Comparison of ENCODE assay signal across 26 cellular contexts in the genomic region with DNA sequence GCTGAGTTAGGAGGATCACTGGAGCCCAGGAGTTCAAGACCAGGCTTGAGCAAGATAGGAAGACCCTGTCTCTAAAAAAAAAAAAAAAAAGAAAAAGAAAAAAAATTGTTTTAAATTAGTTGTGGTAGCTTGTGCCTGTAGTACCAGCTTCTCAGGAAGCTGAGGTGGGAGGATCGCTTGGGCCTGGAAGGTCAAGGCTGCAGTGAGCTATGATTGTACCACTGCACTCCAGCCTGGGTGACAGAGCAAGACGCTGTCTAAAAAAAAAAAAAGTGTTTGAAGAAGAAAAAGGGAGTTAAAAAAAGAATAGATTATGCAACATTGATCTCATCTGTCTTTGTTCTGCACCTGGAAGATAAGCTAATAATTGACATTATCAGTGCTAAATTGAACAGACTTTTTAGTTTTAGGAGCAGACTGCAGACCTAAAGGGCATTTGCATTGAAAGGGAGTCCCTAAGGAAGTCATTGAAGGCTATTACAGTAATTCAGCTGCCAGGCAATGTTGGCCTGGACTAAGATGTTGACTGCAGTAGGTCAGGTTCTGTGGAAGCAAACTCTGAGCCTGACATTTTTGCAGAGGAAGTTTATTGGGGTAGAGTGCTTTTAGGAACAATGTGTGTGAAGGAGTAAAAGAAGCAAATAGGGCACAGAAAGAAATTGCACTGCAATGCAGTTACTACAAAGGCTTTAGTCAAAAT.
"Had no signal": no experiment of that assay in that cellular context is flagged by ENCODE, and none has a peak within 500 bp of the region (broad histone marks: within the 10 kb centered on the region; RNA-seq: fewer than 3 reads in every experiment).

No MANE protein-coding gene starts in this region.

- H3K4me3 ChIP-seq: Peyer's patch, SJCRH30 had no signal

- H3K27ac ChIP-seq: Peyer's patch, RWPE1, SJCRH30 had no signal

- H3K9me3 ChIP-seq: Peyer's patch, SJCRH30 had no signal

- H3K36me3 ChIP-seq: Peyer's patch, SJCRH30 had no signal

- H3K4me1 ChIP-seq: SJCRH30 had no signal

- DNase-seq: activated CD4-positive, alpha-beta T cell treated with anti-CD3 and anti-CD28 coated beads for 48 hours; activated CD4-positive, alpha-beta T cell treated with anti-CD3 and anti-CD28 coated beads, Interleukin-2, amount 50 U/mL, for 4 hours; activated CD4-positive, CD25-positive, alpha-beta regulatory T cell treated with anti-CD3 and anti-CD28 coated beads, Interleukin-2, amount 50 U/mL, for 72 hours; activated CD8-positive, alpha-beta memory T cell treated with anti-CD3 and anti-CD28 coated beads, Interleukin-2, amount 10 ng/mL, durations not matched to agents 7 days and 5 days; activated effector memory CD4-positive, alpha-beta T cell treated with anti-CD3 and anti-CD28 coated beads, Interleukin-2, amount 50 U/mL, for 16 hours; activated naive CD4-positive, alpha-beta T cell treated with Interleukin-2 at 50 U/mL for 16 hours; activated naive CD8-positive, alpha-beta T cell treated with anti-CD3 and anti-CD28 coated beads, Interleukin-2, amount 50 U/mL, for 24 hours; activated T-cell treated with anti-CD3 and anti-CD28 coated beads, Interleukin-2, amount 50 U/mL, for 24 hours; amygdala; MM.1S; NCI-H1092; NCI-H1417; NCI-H1694 treated with DMSO at 0.1 percent for 48 hours; NCI-H2029 treated with DMSO at 0.1 percent for 48 hours; NCI-H2171; NCI-H2227 treated with DMSO at 0.1 percent for 48 hours; NCI-H446 treated with DMSO at 0.1 percent for 48 hours; NCI-H524 treated with DMSO at 0.1 percent for 48 hours; NCI-H774; NK-92 treated with Interleukin-12 subunit alpha and Interleukin-12 subunit beta, amount 100 ng/mL, for 24 hours; Peyer's patch; Right ventricle myocardium superior; SJCRH30; T-helper 9 cell had no signal

- ATAC-seq: activated CD8-positive, alpha-beta memory T cell treated with anti-CD3 and anti-CD28 coated beads, Interleukin-2, amount 10 ng/mL, durations not matched to agents 7 days and 5 days; activated naive CD8-positive, alpha-beta T cell treated with anti-CD3 and anti-CD28 coated beads, Interleukin-2, amount 50 U/mL, for 24 hours; WTC11 had no signal
